Comparison of ENCODE assay signal across 9 cellular contexts in genomic region chr4:162163892-162164759, GRCh38. TPM values are rescaled to one million over a fixed set of nuclear protein-coding genes. Genes with fewer than 3 reads are reported as not detected.
A peak's percentile ranks its signal among the peaks of the same experiment; 100 is the strongest.
DNase-seq lines count a peak whose midpoint lies in the region; ATAC-seq and TF ChIP-seq lines count a peak whose summit lies in the region.
"Had no signal": no experiment of that assay in that cellular context is flagged by ENCODE, and none has a peak within 500 bp of the region (broad histone marks: within the 10 kb centered on the region; RNA-seq: fewer than 3 reads in every experiment).

FSTL5 (minus strand) TSS chr4:162164000; CDS start chr4:162111396, 52,604 bp downstream.

- H2BK120ac ChIP-seq in neuronal stem cell (ENCODE audit: low read depth, low read length) = no peak within 1 kb of the TSS

- H3K4me1 Mint-ChIP-seq in activated T-helper 2 cell treated with anti-CD3 and anti-CD28 coated beads, Interferon-gamma antibody, Interleukin-2, Interleukin-4, amounts not matched to agents 10 μg/mL and 5 μg/mL and 100 μg/mL, durations not matched to agents 14 hours and 24 hours and 36 hours (ENCODE audit: low read depth) = peaks cover 2% of the 10 kb centered on the region

- no peak within 1 kb of the TSS for H4K8ac ChIP-seq in neuronal stem cell (ENCODE audit: low read depth, low read length)

- no peak within 1 kb of the TSS for H2AK5ac ChIP-seq in neuronal stem cell (ENCODE audit: low read depth, low read length)

- H3K4me3 Mint-ChIP-seq in activated T-helper 2 cell treated with anti-CD3 and anti-CD28 coated beads, Interferon-gamma antibody, Interleukin-2, Interleukin-4, amounts not matched to agents 10 μg/mL and 5 μg/mL and 100 μg/mL, durations not matched to agents 14 hours and 24 hours and 36 hours (ENCODE audit: low read depth) = peak within 1 kb of the TSS; percentile 71

- H3K9ac ChIP-seq in neuronal stem cell (ENCODE audit: low read depth, low read length, poor library complexity) = peak within 1 kb of the TSS; percentile 75

- DNase-seq in activated effector memory CD4-positive, alpha-beta T cell treated with anti-CD3 and anti-CD28 coated beads, Interleukin-2, amount 50 U/mL, for 16 hours = peak; percentile 62
- DNase-seq in activated effector memory CD4-positive, alpha-beta T cell treated with Interleukin-2 at 50 U/mL for 16 hours = no peak
- DNase-seq in NCI-H2171 (lab: John Stamatoyannopoulos, UW) = peak; percentile 80
- DNase-seq in activated T-helper 2 cell treated with anti-CD3 and anti-CD28 coated beads, Interferon-gamma antibody, Interleukin-2, Interleukin-4, amounts not matched to agents 10 μg/mL and 5 μg/mL and 100 μg/mL, durations not matched to agents 14 hours and 24 hours and 36 hours (ENCODE audit: low spot score) = peak; percentile 26
- peak; percentile 74 for DNase-seq in globus pallidus (ENCODE audit: low spot score)
- peak; percentile 81 for DNase-seq in neuronal stem cell (ENCODE audit: low spot score)
- DNase-seq in upper lobe of right lung = peak; percentile 84

- no peak within 1 kb of the TSS for H2BK5ac ChIP-seq in neuronal stem cell (ENCODE audit: low read length)

- H4K91ac ChIP-seq in neuronal stem cell (ENCODE audit: low read depth, low read length, poor library complexity) = no peak within 1 kb of the TSS

- peaks cover 2% of the 10 kb centered on the region for H3K27me3 Mint-ChIP-seq in activated T-helper 2 cell treated with anti-CD3 and anti-CD28 coated beads, Interferon-gamma antibody, Interleukin-2, Interleukin-4, amounts not matched to agents 10 μg/mL and 5 μg/mL and 100 μg/mL, durations not matched to agents 14 hours and 24 hours and 36 hours (ENCODE audit: low read depth)

- H3K9me3 Mint-ChIP-seq in activated T-helper 2 cell treated with anti-CD3 and anti-CD28 coated beads, Interferon-gamma antibody, Interleukin-2, Interleukin-4, amounts not matched to agents 10 μg/mL and 5 μg/mL and 100 μg/mL, durations not matched to agents 14 hours and 24 hours and 36 hours = no peaks in the 10 kb centered on the region

- no CpG with 5 or more reads among the region's 39 CpGs for WGBS in neuronal stem cell (ENCODE audit: extremely low coverage in 2 of 2, insufficient read length in 2 of 2, insufficient replicate concordance in 1 of 2), 2 donors

- peak within 1 kb of the TSS; percentile 81 for H3K18ac ChIP-seq in neuronal stem cell (ENCODE audit: low read length)

- H3K79me1 ChIP-seq in neuronal stem cell (ENCODE audit: low read depth, low read length) = no peaks in the 10 kb centered on the region

- intact Hi-C loops in activated T-helper 2 cell treated with anti-CD3 and anti-CD28 coated beads, Interferon-gamma antibody, Interleukin-2, Interleukin-4, amounts not matched to agents 10 μg/mL and 5 μg/mL and 100 μg/mL, durations not matched to agents 14 hours and 24 hours and 36 hours (cut with micrococcal nuclease) = no loop called here
- intact Hi-C loops in upper lobe of right lung (cut with DNase I) = no loop called here

- H3K27ac Mint-ChIP-seq in activated T-helper 2 cell treated with anti-CD3 and anti-CD28 coated beads, Interferon-gamma antibody, Interleukin-2, Interleukin-4, amounts not matched to agents 10 μg/mL and 5 μg/mL and 100 μg/mL, durations not matched to agents 14 hours and 24 hours and 36 hours = no peak within 1 kb of the TSS

- no peak within 1 kb of the TSS for H3K14ac ChIP-seq in neuronal stem cell (ENCODE audit: low read length)

- H3K4me1 ChIP-seq in neuronal stem cell (ENCODE audit: control insufficient read depth in 2 of 2, insufficient read depth in 1 of 2, low read depth in 1 of 2, low read length in 2 of 2) (peaks cover 0 to 7% of the 10 kb centered on the region in 2 donors), upper lobe of right lung (no peaks in the 10 kb centered on the region)

- no peak within 1 kb of the TSS for H3K4ac ChIP-seq in neuronal stem cell (ENCODE audit: low read length)

- no peaks in the 10 kb centered on the region for H3K36me3 ChIP-seq in neuronal stem cell (replicated peaks in 1 of 2; ENCODE audit: control insufficient read depth in 2 of 2, insufficient read depth in 2 of 2, low read length in 2 of 2)
- no peaks in the 10 kb centered on the region for H3K36me3 ChIP-seq in upper lobe of right lung

- H3K23ac ChIP-seq in neuronal stem cell (ENCODE audit: low read depth, low read length, poor library complexity) = no peak within 1 kb of the TSS

- no peak within 1 kb of the TSS for H2BK15ac ChIP-seq in neuronal stem cell (ENCODE audit: low read length)

- no peaks in the 10 kb centered on the region for H3K27me3 ChIP-seq in neuronal stem cell (ENCODE audit: control insufficient read depth in 3 of 3, insufficient read depth in 3 of 3, low read depth in 1 of 3, low read length in 3 of 3)
- no peaks in the 10 kb centered on the region for H3K27me3 ChIP-seq in upper lobe of right lung

- peak within 1 kb of the TSS; percentile 53 for H3K4me2 ChIP-seq in neuronal stem cell (ENCODE audit: insufficient read depth, low read length, poor library complexity, severe bottlenecking)

- no peak for TF ChIP-seq CTCF in upper lobe of right lung (IDR thresholded peaks at IDR 0.05)

- H2BK12ac ChIP-seq in neuronal stem cell (ENCODE audit: low read length) = no peak within 1 kb of the TSS

- H3K9me3 ChIP-seq in neuronal stem cell (replicated peaks in 1 of 2; ENCODE audit: control insufficient read depth in 2 of 2, insufficient read depth in 1 of 2, low read depth in 1 of 2, low read length in 2 of 2) (no peaks in the 10 kb centered on the region), upper lobe of right lung (no peaks in the 10 kb centered on the region)

- H3K36me3 Mint-ChIP-seq in activated T-helper 2 cell treated with anti-CD3 and anti-CD28 coated beads, Interferon-gamma antibody, Interleukin-2, Interleukin-4, amounts not matched to agents 10 μg/mL and 5 μg/mL and 100 μg/mL, durations not matched to agents 14 hours and 24 hours and 36 hours (ENCODE audit: low read depth) = no peaks in the 10 kb centered on the region

- H3K4me3 ChIP-seq in neuronal stem cell (ENCODE audit: low read length in 2 of 2) (peak within 1 kb of the TSS; percentile 64 to 83), upper lobe of right lung (peak within 1 kb of the TSS; percentile 29)

- H3K27ac ChIP-seq in neuronal stem cell (replicated peaks; ENCODE audit: low read length) = peak within 1 kb of the TSS; percentile 55
- no peak within 1 kb of the TSS for H3K27ac ChIP-seq in upper lobe of right lung
- H3K27ac ChIP-seq: skin epidermis had no signal

- peak within 1 kb of the TSS; percentile 93 for H2AFZ ChIP-seq in neuronal stem cell (ENCODE audit: low read length)

- peak; percentile 79 for ATAC-seq in HG02840 (IDR thresholded peaks at IDR 0.05; ENCODE audit: low FRiP score, unreplicated experiment)
- ATAC-seq in upper lobe of right lung = peak; percentile 94

RNA-seq across cellular contexts. Expression of gene FSTL5, which starts in this region (rescaled TPM):
- total RNA-seq in activated T-helper 2 cell treated with anti-CD3 and anti-CD28 coated beads, Interferon-gamma antibody, Interleukin-2, Interleukin-4, amounts not matched to agents 10 μg/mL and 5 μg/mL and 100 μg/mL, durations not matched to agents 14 hours and 24 hours and 36 hours = not detected in 2 replicates
- 0.06 TPM for polyA plus RNA-seq in neuronal stem cell (2013, experiment 1 of 2)
- polyA plus RNA-seq in neuronal stem cell (2013, experiment 2 of 2) = 0.06 TPM
- total RNA-seq in upper lobe of right lung = 0.12 TPM

Comparison
In these comparisons a context has a peak if more than half of its experiments do, and no peak if none do; other contexts are left out.
1. Peak in DNase-seq in activated T-helper 2 cell treated with anti-CD3 and anti-CD28 coated beads, Interferon-gamma antibody, Interleukin-2, Interleukin-4, amounts not matched to agents 10 μg/mL and 5 μg/mL and 100 μg/mL, durations not matched to agents 14 hours and 24 hours and 36 hours; RNA of the gene not detected or under 1 TPM.
2. Peak in DNase-seq, ATAC-seq and H3K4me3 ChIP-seq in upper lobe of right lung; RNA of the gene not detected or under 1 TPM.